12 cellular contexts compared by ENCODE assay signal in the genomic region with DNA sequence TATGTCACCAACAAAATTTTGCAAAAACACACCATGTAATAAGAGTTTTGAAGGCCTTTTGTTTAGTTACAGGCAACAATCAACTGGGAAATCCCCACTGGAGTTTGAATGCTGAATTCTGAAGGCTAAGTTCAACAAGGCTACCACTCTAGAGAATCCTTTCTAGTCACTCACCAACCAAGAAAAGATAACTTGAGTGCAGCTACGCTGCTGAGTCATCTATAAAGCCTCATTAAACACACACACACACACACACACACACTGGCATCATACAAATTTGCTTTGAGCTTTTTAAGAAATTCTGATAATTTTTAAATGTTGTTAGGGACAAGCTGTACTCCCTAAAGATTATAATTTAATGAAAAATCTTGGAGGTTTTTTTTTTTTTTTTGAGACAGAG.
DNase-seq lines count a peak whose midpoint lies in the region; TF ChIP-seq lines count a peak whose summit lies in the region.
"Had no signal": no experiment of that assay in that cellular context is flagged by ENCODE, and none has a peak within 500 bp of the region (broad histone marks: within the 10 kb centered on the region; RNA-seq: fewer than 3 reads in every experiment).

No MANE protein-coding gene starts in this region.

- no peak for TF ChIP-seq CTCF in cardiac fibroblast (IDR thresholded peaks at IDR 0.05; ENCODE audit: low read depth, low read length)

- H3K4me3 ChIP-seq in cardiac fibroblast (replicated peaks in 1 of 2; ENCODE audit: low read depth in 2 of 2, low read length in 2 of 2) = no peak overlapping the region
- H3K4me3 ChIP-seq: SJCRH30 had no signal

- DNase-seq in EL (peak; percentile 84), M059J (ENCODE audit: low read depth) (peak; percentile 88), cardiac fibroblast (ENCODE audit: low read depth in 2 of 2) (peak; percentile 79 to 93), myocyte (ENCODE audit: low read depth) (peak; percentile 59), anterior cingulate cortex (lab: John Stamatoyannopoulos, UW) (no peak), NCI-H1105 treated with DMSO at 0.1 percent for 48 hours (lab: John Stamatoyannopoulos, UW) (no peak), inferior parietal cortex (ENCODE audit: extremely low spot score) (no peak), NCI-H446 (lab: John Stamatoyannopoulos, UW) (no peak)
- DNase-seq: activated T-cell treated with anti-CD3 and anti-CD28 coated beads for 4 hours, NCI-H1436, NCI-H526 treated with DMSO at 0.1 percent for 48 hours, SJCRH30 had no signal

Comparison
In these comparisons a context has a peak if more than half of its experiments do, and no peak if none do; other contexts are left out.
1. DNase-seq: peak in EL (single experiment), M059J (single experiment), cardiac fibroblast (2 of 2) and myocyte (single experiment); none in anterior cingulate cortex (0 of 58), NCI-H1105 treated with DMSO at 0.1 percent for 48 hours (single experiment), inferior parietal cortex (single experiment) and NCI-H446 (0 of 2).